Comparison of ENCODE assay signal across 11 cellular contexts in genomic region chr20:57680934-57681914, GRCh38. TPM values are rescaled to one million over a fixed set of nuclear protein-coding genes. Genes with fewer than 3 reads are reported as not detected.
DNase-seq lines count a peak whose midpoint lies in the region; ATAC-seq and FAIRE-seq lines count a peak whose summit lies in the region.
"Had no signal": no experiment of that assay in that cellular context is flagged by ENCODE, and none has a peak within 500 bp of the region (broad histone marks: within the 10 kb centered on the region; RNA-seq: fewer than 3 reads in every experiment).

No MANE protein-coding gene starts in this region.

- H3K27me3 Mint-ChIP-seq in T-helper 2 cell treated with Interferon-gamma antibody and Interleukin-4, amounts not matched to agents 5 μg/mL and 100 μg/mL, for 36 hours (ENCODE audit: low read depth): peaks cover 3% of the 10 kb centered on the region
- H3K27me3 Mint-ChIP-seq in IgD-negative memory B cell: peaks cover 42% of the 10 kb centered on the region
- no peaks in the 10 kb centered on the region for H3K27me3 Mint-ChIP-seq in activated naive CD8-positive, alpha-beta T cell treated with anti-CD3 and anti-CD28 coated beads for 36 hours

- no peak overlapping the region for H3K4me3 Mint-ChIP-seq in T-helper 2 cell treated with Interferon-gamma antibody and Interleukin-4, amounts not matched to agents 5 μg/mL and 100 μg/mL, for 36 hours
- peak overlapping the region; percentile 70 to 95 (median 90) for H3K4me3 Mint-ChIP-seq in IgD-negative memory B cell
- H3K4me3 Mint-ChIP-seq in activated naive CD8-positive, alpha-beta T cell treated with anti-CD3 and anti-CD28 coated beads for 36 hours: no peak overlapping the region

- H3K9me3 Mint-ChIP-seq in T-helper 2 cell treated with Interferon-gamma antibody and Interleukin-4, amounts not matched to agents 5 μg/mL and 100 μg/mL, for 36 hours: no peaks in the 10 kb centered on the region
- peaks cover 0 to 2% (median 0%) of the 10 kb centered on the region in 3 donors for H3K9me3 Mint-ChIP-seq in IgD-negative memory B cell
- no peaks in the 10 kb centered on the region for H3K9me3 Mint-ChIP-seq in activated naive CD8-positive, alpha-beta T cell treated with anti-CD3 and anti-CD28 coated beads for 36 hours

- DNase-seq in T-helper 2 cell (peak in 3 of 5 experiments; percentile 6 to 22 (median 13)), RCC 7860 (ENCODE audit: low spot score) (no peak), iPS-NIHi11 (ENCODE audit: low spot score) (no peak)
- DNase-seq in T-helper 2 cell treated with Interferon-gamma antibody and Interleukin-4, amounts not matched to agents 5 μg/mL and 100 μg/mL, for 36 hours (ENCODE audit: low spot score): no peak
- DNase-seq in activated naive CD8-positive, alpha-beta T cell treated with anti-CD3 and anti-CD28 coated beads for 36 hours: peak; percentile 32
- DNase-seq in stimulated activated CD8-positive, alpha-beta memory T cell treated with anti-CD3 and anti-CD28 coated beads, Interleukin-12 subunit alpha, Interleukin-12 subunit beta, amount 100 ng/mL, for 1 hour (ENCODE audit: low read depth): peak; percentile 27
- DNase-seq: aorta, Right ventricle myocardium superior had no signal

- H3K4me1 Mint-ChIP-seq in T-helper 2 cell treated with Interferon-gamma antibody and Interleukin-4, amounts not matched to agents 5 μg/mL and 100 μg/mL, for 36 hours (ENCODE audit: low read depth): no peaks in the 10 kb centered on the region
- peaks cover 67 to 81% (median 80%) of the 10 kb centered on the region in 3 donors for H3K4me1 Mint-ChIP-seq in IgD-negative memory B cell
- peaks cover 23% of the 10 kb centered on the region for H3K4me1 Mint-ChIP-seq in activated naive CD8-positive, alpha-beta T cell treated with anti-CD3 and anti-CD28 coated beads for 36 hours

- ATAC-seq in GM21447 (IDR thresholded peaks at IDR 0.05; ENCODE audit: unreplicated experiment): no peak

- no peaks in the 10 kb centered on the region for H3K36me3 Mint-ChIP-seq in T-helper 2 cell treated with Interferon-gamma antibody and Interleukin-4, amounts not matched to agents 5 μg/mL and 100 μg/mL, for 36 hours (ENCODE audit: low read depth)
- no peaks in the 10 kb centered on the region for H3K36me3 Mint-ChIP-seq in IgD-negative memory B cell
- H3K36me3 Mint-ChIP-seq in activated naive CD8-positive, alpha-beta T cell treated with anti-CD3 and anti-CD28 coated beads for 36 hours: no peaks in the 10 kb centered on the region

- H3K27ac Mint-ChIP-seq in T-helper 2 cell treated with Interferon-gamma antibody and Interleukin-4, amounts not matched to agents 5 μg/mL and 100 μg/mL, for 36 hours: no peak overlapping the region
- peak overlapping the region; percentile 89 to 95 (median 90) for H3K27ac Mint-ChIP-seq in IgD-negative memory B cell
- peak overlapping the region; percentile 66 for H3K27ac Mint-ChIP-seq in activated naive CD8-positive, alpha-beta T cell treated with anti-CD3 and anti-CD28 coated beads for 36 hours

- FAIRE-seq in RCC 7860 (lab: Jason Lieb, UNC): no peak
- FAIRE-seq: A204.1 had no signal

RNA-seq across cellular contexts. Expression of gene PMEPA1, which starts 28.6 kb away (rescaled TPM):
- polyA plus RNA-seq in IgD-negative memory B cell: 7.0 TPM
- 1 to 10 TPM; 1.0 to 1.7 TPM for total RNA-seq in activated naive CD8-positive, alpha-beta T cell treated with anti-CD3 and anti-CD28 coated beads for 36 hours

Comparison
In these comparisons a context has a peak if more than half of its experiments do, and no peak if none do; other contexts are left out.
1. DNase-seq: peak in T-helper 2 cell (3 of 5), activated naive CD8-positive, alpha-beta T cell treated with anti-CD3 and anti-CD28 coated beads for 36 hours (single experiment) and stimulated activated CD8-positive, alpha-beta memory T cell treated with anti-CD3 and anti-CD28 coated beads, Interleukin-12 subunit alpha, Interleukin-12 subunit beta, amount 100 ng/mL, for 1 hour (single experiment); none in T-helper 2 cell treated with Interferon-gamma antibody and Interleukin-4, amounts not matched to agents 5 μg/mL and 100 μg/mL, for 36 hours (single experiment), RCC 7860 (single experiment) and iPS-NIHi11 (single experiment).
2. H3K4me3 Mint-ChIP-seq: peak in IgD-negative memory B cell (4 of 4); none in T-helper 2 cell treated with Interferon-gamma antibody and Interleukin-4, amounts not matched to agents 5 μg/mL and 100 μg/mL, for 36 hours (single experiment) and activated naive CD8-positive, alpha-beta T cell treated with anti-CD3 and anti-CD28 coated beads for 36 hours (single experiment).